In the genomic region with DNA sequence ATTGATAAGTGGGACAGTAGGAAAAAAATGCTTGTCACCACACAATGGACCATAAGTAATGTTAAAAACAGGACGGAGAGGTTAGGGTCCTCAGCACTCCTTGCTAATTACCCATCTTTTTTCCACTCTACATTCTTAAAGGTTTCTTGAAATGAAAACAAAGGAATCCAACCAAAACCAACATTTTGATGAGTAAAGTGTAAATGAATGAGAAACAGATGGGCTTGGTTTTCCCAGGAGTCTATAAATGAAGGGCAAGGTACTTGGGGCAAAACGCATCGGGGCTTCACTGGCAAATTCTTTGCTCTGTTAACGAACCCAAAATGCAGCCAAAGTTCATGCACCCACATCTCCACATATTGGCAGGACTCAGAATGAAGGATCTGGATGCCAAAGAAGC, we compare ENCODE assay signal across 1 cellular context.
TF ChIP-seq lines count a peak whose summit lies in the region.

No MANE protein-coding gene starts in this region.

TF ChIP-seq in HepG2, 621 proteins besides CTCF, POLR2A, EP300 and RAD21 (continued from another document):
- TF ChIP-seq NAIF1 (CRISPR knock-in tag; IDR thresholded peaks at IDR 0.05; ENCODE audit: borderline replicate concordance): no peak
- TF ChIP-seq SRY (CRISPR knock-in tag; IDR thresholded peaks at IDR 0.05): no peak
- TF ChIP-seq ZNF687 (CRISPR knock-in tag; IDR thresholded peaks at IDR 0.05): no peak
- no peak for TF ChIP-seq TAF15 (IDR thresholded peaks at IDR 0.05; ENCODE audit: low read depth, low read length, poor library complexity, severe bottlenecking)
